Comparison of ENCODE assay signal across 18 cellular contexts in genomic region chr18:45231606-45232005, GRCh38.
A peak's percentile ranks its signal among the peaks of the same experiment; 100 is the strongest.
DNase-seq lines count a peak whose midpoint lies in the region; ATAC-seq and TF ChIP-seq lines count a peak whose summit lies in the region.
"Had no signal": no experiment of that assay in that cellular context is flagged by ENCODE, and none has a peak within 500 bp of the region (broad histone marks: within the 10 kb centered on the region; RNA-seq: fewer than 3 reads in every experiment).

No MANE protein-coding gene starts in this region.

- ATAC-seq in right lobe of liver (no peak), GM21423 (IDR thresholded peaks at IDR 0.05; ENCODE audit: unreplicated experiment) (no peak)

- H3K9me3 ChIP-seq in right lobe of liver, result no peaks in the 10 kb centered on the region
- H3K9me3 ChIP-seq: BE2C had no signal

- no peak for TF ChIP-seq POLR2A in right lobe of liver (IDR thresholded peaks at IDR 0.05)

- H3K4me1 Mint-ChIP-seq in dendritic cell treated with granulocyte-macrophage colony-stimulating factor and Interleukin-4, amounts not matched to agents 40 ng/mL and 50 ng/mL, for 4 days (ENCODE audit: low read depth), result peaks cover 18% of the 10 kb centered on the region
- H3K4me1 Mint-ChIP-seq: CD4-positive, CD25-positive, alpha-beta regulatory T cell; CD8-positive, alpha-beta memory T cell; H9 had no signal

- no peak overlapping the region for H3K27ac ChIP-seq in right lobe of liver

- 86% methylated on average over 1 of the region's 1 CpG for whole genome bisulfite sequencing in right lobe of liver (ENCODE audit: insufficient coverage, low coverage, low lambda C conversion rate, missing lambda C conversion rate)

- no peaks in the 10 kb centered on the region for H3K36me3 ChIP-seq in right lobe of liver
- H3K36me3 ChIP-seq: BE2C had no signal

- H3K27ac Mint-ChIP-seq in dendritic cell treated with granulocyte-macrophage colony-stimulating factor and Interleukin-4, amounts not matched to agents 40 ng/mL and 50 ng/mL, for 4 days, result peak overlapping the region; percentile 9
- H3K27ac Mint-ChIP-seq: CD4-positive, CD25-positive, alpha-beta regulatory T cell; CD8-positive, alpha-beta memory T cell had no signal

- no peaks in the 10 kb centered on the region for H3K27me3 Mint-ChIP-seq in dendritic cell treated with granulocyte-macrophage colony-stimulating factor and Interleukin-4, amounts not matched to agents 40 ng/mL and 50 ng/mL, for 4 days
- H3K27me3 Mint-ChIP-seq: CD4-positive, CD25-positive, alpha-beta regulatory T cell had no signal

- intact Hi-C loops in dendritic cell treated with granulocyte-macrophage colony-stimulating factor and Interleukin-4, amounts not matched to agents 40 ng/mL and 50 ng/mL, for 4 days (cut with micrococcal nuclease), result no loop called here
- intact Hi-C loops in right lobe of liver (cut with DNase I), result no loop called here

- TF ChIP-seq CTCF in AG10803 (conservative IDR thresholded peaks at IDR 0.05; ENCODE audit: low read length) (no peak), right lobe of liver (IDR thresholded peaks at IDR 0.05) (no peak)

- H3K4me3 ChIP-seq in AG10803 (ENCODE audit: low read length) (no peak overlapping the region), right lobe of liver (no peak overlapping the region)

- H3K4me1 ChIP-seq in right lobe of liver, result no peaks in the 10 kb centered on the region
- H3K4me1 ChIP-seq: BE2C had no signal

- DNase-seq in AG10803 (ENCODE audit: low read depth) (peak; percentile 62), HT1080 (ENCODE audit: low read depth) (peak; percentile 24), fibroblast of peridontal ligament (ENCODE audit: extremely low read depth) (peak; percentile 71), kidney glomerular epithelial cell (lab: John Stamatoyannopoulos, UW) (no peak), NCI-H146 (lab: John Stamatoyannopoulos, UW) (no peak), right lobe of liver (no peak)
- DNase-seq: 8988T; BE2C; C1 segment of cervical spinal cord; CD4-positive, CD25-positive, alpha-beta regulatory T cell; CD8-positive, alpha-beta memory T cell; COR-L47; DMS 273 treated with DMSO at 0.1 percent for 48 hours; DMS53; DND-41; H9 had no signal

- no peaks in the 10 kb centered on the region for H3K36me3 Mint-ChIP-seq in dendritic cell treated with granulocyte-macrophage colony-stimulating factor and Interleukin-4, amounts not matched to agents 40 ng/mL and 50 ng/mL, for 4 days (ENCODE audit: low read depth)
- H3K36me3 Mint-ChIP-seq: CD4-positive, CD25-positive, alpha-beta regulatory T cell; CD8-positive, alpha-beta memory T cell had no signal

- no peaks in the 10 kb centered on the region for H3K27me3 ChIP-seq in right lobe of liver
- H3K27me3 ChIP-seq: BE2C had no signal

- no peak overlapping the region for H3K4me3 Mint-ChIP-seq in dendritic cell treated with granulocyte-macrophage colony-stimulating factor and Interleukin-4, amounts not matched to agents 40 ng/mL and 50 ng/mL, for 4 days
- H3K4me3 Mint-ChIP-seq: CD4-positive, CD25-positive, alpha-beta regulatory T cell; CD8-positive, alpha-beta memory T cell; H9 had no signal

- peaks cover 10% of the 10 kb centered on the region for H3K9me3 Mint-ChIP-seq in dendritic cell treated with granulocyte-macrophage colony-stimulating factor and Interleukin-4, amounts not matched to agents 40 ng/mL and 50 ng/mL, for 4 days
- H3K9me3 Mint-ChIP-seq: CD8-positive, alpha-beta memory T cell had no signal

Comparison
In these comparisons a context has a peak if more than half of its experiments do, and no peak if none do; other contexts are left out.
1. DNase-seq: peak in AG10803 (single experiment), HT1080 (single experiment) and fibroblast of peridontal ligament (single experiment); none in kidney glomerular epithelial cell (single experiment), NCI-H146 (single experiment) and right lobe of liver (0 of 3).